Comparison of ENCODE assay signal across 11 cellular contexts in genomic region chr3:89179355-89179997, GRCh38.
A peak's percentile ranks its signal among the peaks of the same experiment; 100 is the strongest.
DNase-seq lines count a peak whose midpoint lies in the region; ATAC-seq and TF ChIP-seq lines count a peak whose summit lies in the region.
"Had no signal": no experiment of that assay in that cellular context is flagged by ENCODE, and none has a peak within 500 bp of the region (broad histone marks: within the 10 kb centered on the region; RNA-seq: fewer than 3 reads in every experiment).

No MANE protein-coding gene starts in this region.

- H3K18ac ChIP-seq in neuronal stem cell (ENCODE audit: low read length) = no peak overlapping the region

- no peaks in the 10 kb centered on the region for H3K27me3 ChIP-seq in right atrium auricular region
- H3K27me3 ChIP-seq in KMS-11 (ENCODE audit: insufficient read depth, low read depth) = no peaks in the 10 kb centered on the region
- no peaks in the 10 kb centered on the region for H3K27me3 ChIP-seq in fibroblast of lung (ENCODE audit: control insufficient read depth, insufficient read depth, low read length)
- no peaks in the 10 kb centered on the region for H3K27me3 ChIP-seq in neuronal stem cell (ENCODE audit: control insufficient read depth in 3 of 3, insufficient read depth in 3 of 3, low read depth in 1 of 3, low read length in 3 of 3)

- ATAC-seq in Right ventricle myocardium inferior = peak; percentile 76
- ATAC-seq: HCT116, K562 had no signal

- H4K20me1 ChIP-seq in KMS-11 (ENCODE audit: insufficient read depth) = no peaks in the 10 kb centered on the region
- no peaks in the 10 kb centered on the region for H4K20me1 ChIP-seq in fibroblast of lung (ENCODE audit: control insufficient read depth, extremely low read depth, insufficient read depth, low read length)

- H3K9me3 ChIP-seq in right atrium auricular region = no peaks in the 10 kb centered on the region
- H3K9me3 ChIP-seq in fibroblast of lung (ENCODE audit: control insufficient read depth, insufficient read depth, low read depth, low read length) = no peaks in the 10 kb centered on the region
- no peaks in the 10 kb centered on the region for H3K9me3 ChIP-seq in neuronal stem cell (replicated peaks in 1 of 2; ENCODE audit: control insufficient read depth in 2 of 2, insufficient read depth in 1 of 2, low read depth in 1 of 2, low read length in 2 of 2)

- no peak overlapping the region for H2BK15ac ChIP-seq in neuronal stem cell (ENCODE audit: low read length)

- no peak overlapping the region for H4K8ac ChIP-seq in neuronal stem cell (ENCODE audit: low read depth, low read length)

- H3K9ac ChIP-seq in KMS-11 (no peak overlapping the region; the same call in 1 of the 2 replicates), fibroblast of lung (ENCODE audit: insufficient read depth, low read length) (no peak overlapping the region), neuronal stem cell (ENCODE audit: low read depth, low read length, poor library complexity) (no peak overlapping the region)

- H4K91ac ChIP-seq in neuronal stem cell (ENCODE audit: low read depth, low read length, poor library complexity) = no peak overlapping the region

- H3K4me2 ChIP-seq in KMS-11 = peak overlapping the region; percentile 59
- no peak overlapping the region for H3K4me2 ChIP-seq in fibroblast of lung (ENCODE audit: extremely low read depth, insufficient read depth, low read length)
- H3K4me2 ChIP-seq in neuronal stem cell (ENCODE audit: insufficient read depth, low read length, poor library complexity, severe bottlenecking) = no peak overlapping the region

- H2BK120ac ChIP-seq in neuronal stem cell (ENCODE audit: low read depth, low read length) = no peak overlapping the region

- H3K27ac ChIP-seq in right atrium auricular region (peak overlapping the region in 1 of 2 donors; percentile 4), KMS-11 (peak overlapping the region; percentile 42), fibroblast of lung (ENCODE audit: insufficient read depth, low read length) (no peak overlapping the region), neuronal stem cell (replicated peaks; ENCODE audit: low read length) (no peak overlapping the region), caudate nucleus (ENCODE audit: low read depth, low read length) (no peak overlapping the region)

- H2AFZ ChIP-seq in KMS-11 (ENCODE audit: low read depth) (peak overlapping the region; percentile 16; the same call in 1 of the 2 replicates), fibroblast of lung (ENCODE audit: low read length) (no peak overlapping the region), neuronal stem cell (ENCODE audit: low read length) (no peak overlapping the region)

- H2BK5ac ChIP-seq in neuronal stem cell (ENCODE audit: low read length) = no peak overlapping the region

- no peaks in the 10 kb centered on the region for H3K79me2 ChIP-seq in KMS-11 (ENCODE audit: insufficient read depth, low read depth)
- H3K79me2 ChIP-seq in fibroblast of lung (ENCODE audit: control insufficient read depth, insufficient read depth, low read length) = no peaks in the 10 kb centered on the region

- H2BK12ac ChIP-seq in neuronal stem cell (ENCODE audit: low read length) = no peak overlapping the region

- H2AK5ac ChIP-seq in neuronal stem cell (ENCODE audit: low read depth, low read length) = no peak overlapping the region

- no peak overlapping the region for H3K4ac ChIP-seq in neuronal stem cell (ENCODE audit: low read length)

- H3K79me1 ChIP-seq in neuronal stem cell (ENCODE audit: low read depth, low read length) = no peaks in the 10 kb centered on the region

- no peak for TF ChIP-seq CTCF in right atrium auricular region (IDR thresholded peaks at IDR 0.05)
- no peak for TF ChIP-seq CTCF in KMS-11 (conservative IDR thresholded peaks at IDR 0.05; ENCODE audit: low read depth, low read length)
- TF ChIP-seq CTCF in fibroblast of lung (conservative IDR thresholded peaks at IDR 0.05 in 1 of 2, IDR thresholded peaks at IDR 0.05 in 1 of 2; ENCODE audit: low read depth in 1 of 2, low read length in 2 of 2) = no peak

- H3K23ac ChIP-seq in neuronal stem cell (ENCODE audit: low read depth, low read length, poor library complexity) = no peak overlapping the region

- H3K4me3 ChIP-seq in right atrium auricular region = no peak overlapping the region
- peak overlapping the region; percentile 29 for H3K4me3 ChIP-seq in KMS-11 (IDR thresholded peaks at IDR 0.05; ENCODE audit: insufficient read depth, low read depth, low read length)
- no peak overlapping the region for H3K4me3 ChIP-seq in fibroblast of lung (replicated peaks in 1 of 4; ENCODE audit: control extremely low read depth in 1 of 4, insufficient read depth in 1 of 4, low read depth in 3 of 4, low read length in 4 of 4)
- no peak overlapping the region for H3K4me3 ChIP-seq in neuronal stem cell (ENCODE audit: low read length in 2 of 2)
- H3K4me3 ChIP-seq: K562 had no signal

- H3K4me1 ChIP-seq in right atrium auricular region (peaks cover 0 to 5% of the 10 kb centered on the region in 2 donors), KMS-11 (ENCODE audit: low read depth, poor library complexity, severe bottlenecking) (peaks cover 29% of the 10 kb centered on the region), fibroblast of lung (ENCODE audit: control insufficient read depth, extremely low read depth, insufficient read depth, low read length) (peaks cover 2% of the 10 kb centered on the region), neuronal stem cell (ENCODE audit: control insufficient read depth in 2 of 2, insufficient read depth in 1 of 2, low read depth in 1 of 2, low read length in 2 of 2) (peaks cover 0 to 17% of the 10 kb centered on the region in 2 donors)

- intact Hi-C loops in Right ventricle myocardium inferior (cut with DNase I) (no loop called here), head of caudate nucleus (cut with DNase I) (loop anchor here (10.0 kb wide), 1 partner anchor 75 kb away; the partner anchor contains the start of gene EPHA3)

- WGBS in neuronal stem cell (ENCODE audit: extremely low coverage in 2 of 2, insufficient read length in 2 of 2, insufficient replicate concordance in 1 of 2), 2 donors = no CpG with 5 or more reads among the region's 3 CpGs

- H3K36me3 ChIP-seq in right atrium auricular region (no peaks in the 10 kb centered on the region), KMS-11 (ENCODE audit: insufficient read depth) (no peaks in the 10 kb centered on the region), fibroblast of lung (ENCODE audit: control insufficient read depth, insufficient read depth, low read length) (no peaks in the 10 kb centered on the region), neuronal stem cell (replicated peaks in 1 of 2; ENCODE audit: control insufficient read depth in 2 of 2, insufficient read depth in 2 of 2, low read length in 2 of 2) (no peaks in the 10 kb centered on the region)

- H3K14ac ChIP-seq in neuronal stem cell (ENCODE audit: low read length) = no peak overlapping the region

- DNase-seq in Right ventricle myocardium inferior (ENCODE audit: missing footprints) (no peak), right atrium auricular region (ENCODE audit: low spot score) (no peak), fibroblast of lung (ENCODE audit: low read depth in 2 of 2) (peak; percentile 4 to 39), activated gamma-delta T cell (lab: John Stamatoyannopoulos, UW) (no peak), neuronal stem cell (ENCODE audit: low spot score) (no peak), caudate nucleus (lab: John Stamatoyannopoulos, UW) (no peak), head of caudate nucleus (no peak)
- DNase-seq: stimulated activated CD4-positive, alpha-beta T cell treated with anti-CD3 and anti-CD28 coated beads, Interleukin-4, amount 100 ng/mL, for 24 hours had no signal

Comparison
In these comparisons a context has a peak if more than half of its experiments do, and no peak if none do; other contexts are left out.
1. DNase-seq: peak in fibroblast of lung (2 of 2); none in Right ventricle myocardium inferior (single experiment), right atrium auricular region (single experiment), activated gamma-delta T cell (single experiment), neuronal stem cell (single experiment), caudate nucleus (0 of 61) and head of caudate nucleus (0 of 42).